7 cellular contexts compared by ENCODE assay signal in the genomic region with DNA sequence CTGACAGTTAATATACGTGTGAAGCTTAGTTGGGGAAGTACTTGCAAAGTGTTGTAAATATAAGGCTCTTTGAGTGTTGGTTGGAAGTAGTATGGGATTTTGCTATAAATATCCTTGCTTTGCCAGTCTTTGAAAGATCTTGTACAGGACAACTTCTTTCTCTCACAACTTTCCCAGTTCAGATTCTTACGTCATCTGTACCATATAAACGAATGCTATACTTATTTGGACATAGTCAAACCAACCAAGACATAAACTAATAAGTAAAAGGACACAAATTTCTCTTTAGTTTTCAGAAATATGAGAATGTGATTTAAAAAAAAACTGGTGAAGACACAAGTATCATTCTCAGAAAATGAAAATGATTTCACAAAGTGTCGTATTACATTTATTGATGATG.
"Had no signal": no experiment of that assay in that cellular context is flagged by ENCODE, and none has a peak within 500 bp of the region (broad histone marks: within the 10 kb centered on the region; RNA-seq: fewer than 3 reads in every experiment).

No MANE protein-coding gene starts in this region.

- H3K27ac ChIP-seq: KMS-11 had no signal

- FAIRE-seq: HTR-8/SVneo had no signal

- H3K9ac ChIP-seq: KMS-11 had no signal

- H3K4me2 ChIP-seq: KMS-11 had no signal

- DNase-seq: GOT3, H9, HCEC 1CT, Karpas-422, KBM-7 had no signal
